In genomic region chr15:39628131-39628482, GRCh38 we compare ENCODE assay signal across 10 cellular contexts. TPM values are rescaled to one million over a fixed set of nuclear protein-coding genes. Genes with fewer than 3 reads are reported as not detected.
A peak's percentile ranks its signal among the peaks of the same experiment; 100 is the strongest.
DNase-seq lines count a peak whose midpoint lies in the region; ATAC-seq, FAIRE-seq and TF ChIP-seq lines count a peak whose summit lies in the region.
"Had no signal": no experiment of that assay in that cellular context is flagged by ENCODE, and none has a peak within 500 bp of the region (broad histone marks: within the 10 kb centered on the region; RNA-seq: fewer than 3 reads in every experiment).

No MANE protein-coding gene starts in this region.

- no peak overlapping the region for H3K4me3 Mint-ChIP-seq in activated CD4-positive, alpha-beta memory T cell treated with anti-CD3 and anti-CD28 coated beads, Interleukin-2, amount 10 ng/mL, durations not matched to agents 7 days and 5 days
- no peak overlapping the region for H3K4me3 Mint-ChIP-seq in activated CD4-positive, alpha-beta memory T cell treated with anti-CD3 and anti-CD28 coated beads for 36 hours
- H3K4me3 Mint-ChIP-seq in immature natural killer cell = peak overlapping the region; percentile 72 to 93 (median 88)
- peak overlapping the region; percentile 4 for H3K4me3 Mint-ChIP-seq in stimulated activated effector memory CD8-positive, alpha-beta T cell treated with anti-CD3 and anti-CD28 coated beads, Interleukin-12 subunit alpha, Interleukin-12 subunit beta, amount 100 ng/mL, for 72 hours

- peak overlapping the region; percentile 99 for H3K27ac Mint-ChIP-seq in activated CD4-positive, alpha-beta memory T cell treated with anti-CD3 and anti-CD28 coated beads, Interleukin-2, amount 10 ng/mL, durations not matched to agents 7 days and 5 days
- no peak overlapping the region for H3K27ac Mint-ChIP-seq in activated CD4-positive, alpha-beta memory T cell treated with anti-CD3 and anti-CD28 coated beads for 36 hours
- H3K27ac Mint-ChIP-seq in immature natural killer cell = peak overlapping the region; percentile 99 to 100 (median 100)
- H3K27ac Mint-ChIP-seq in stimulated activated effector memory CD8-positive, alpha-beta T cell treated with anti-CD3 and anti-CD28 coated beads, Interleukin-12 subunit alpha, Interleukin-12 subunit beta, amount 100 ng/mL, for 72 hours = peak overlapping the region; percentile 17

- no peak for FAIRE-seq in bronchial epithelial cell (lab: Jason Lieb, UNC)

- POLR2A ChIA-PET in activated CD4-positive, alpha-beta memory T cell treated with anti-CD3 and anti-CD28 coated beads, Interleukin-2, amount 10 ng/mL, durations not matched to agents 7 days and 5 days (lab: Charles Lee) = interaction anchor here (1.4 kb wide), 2 partner anchors 933 to 976 kb away, joined by 3 to 4 read pairs; no protein-coding TSS in a partner anchor
- POLR2A ChIA-PET in activated CD4-positive, alpha-beta memory T cell treated with anti-CD3 and anti-CD28 coated beads for 36 hours (lab: Charles Lee) = interaction anchor here (1.0 kb wide), 1 partner anchor 305 kb away, joined by 3 read pairs; no protein-coding TSS in a partner anchor

- peak; percentile 23 for TF ChIP-seq CTCF in bronchial epithelial cell (IDR thresholded peaks at IDR 0.05; ENCODE audit: insufficient read depth, low read length, severe bottlenecking)

- CTCF ChIA-PET in activated CD4-positive, alpha-beta memory T cell treated with anti-CD3 and anti-CD28 coated beads, Interleukin-2, amount 10 ng/mL, durations not matched to agents 7 days and 5 days (lab: Charles Lee) = interaction anchor here (1.6 kb wide), 1 partner anchor 130 kb away, joined by 3 read pairs; no protein-coding TSS in a partner anchor
- CTCF ChIA-PET in activated CD4-positive, alpha-beta memory T cell treated with anti-CD3 and anti-CD28 coated beads for 36 hours (lab: Charles Lee) = interaction anchor here (1.2 to 3.5 kb wide), 3 partner anchors 16 to 128 kb away, joined by 3 to 20 read pairs (median 3); partner anchors contain the start of gene THBS1

- peaks cover 84% of the 10 kb centered on the region for H3K4me1 Mint-ChIP-seq in activated CD4-positive, alpha-beta memory T cell treated with anti-CD3 and anti-CD28 coated beads, Interleukin-2, amount 10 ng/mL, durations not matched to agents 7 days and 5 days
- H3K4me1 Mint-ChIP-seq in activated CD4-positive, alpha-beta memory T cell treated with anti-CD3 and anti-CD28 coated beads for 36 hours (ENCODE audit: low read depth) = peaks cover 77% of the 10 kb centered on the region
- peaks cover 85 to 90% of the 10 kb centered on the region in 2 donors for H3K4me1 Mint-ChIP-seq in immature natural killer cell
- peaks cover 82% of the 10 kb centered on the region for H3K4me1 Mint-ChIP-seq in stimulated activated effector memory CD8-positive, alpha-beta T cell treated with anti-CD3 and anti-CD28 coated beads, Interleukin-12 subunit alpha, Interleukin-12 subunit beta, amount 100 ng/mL, for 72 hours

- H3K9me3 Mint-ChIP-seq in activated CD4-positive, alpha-beta memory T cell treated with anti-CD3 and anti-CD28 coated beads, Interleukin-2, amount 10 ng/mL, durations not matched to agents 7 days and 5 days = peaks cover 11% of the 10 kb centered on the region
- peaks cover 6% of the 10 kb centered on the region for H3K9me3 Mint-ChIP-seq in activated CD4-positive, alpha-beta memory T cell treated with anti-CD3 and anti-CD28 coated beads for 36 hours
- H3K9me3 Mint-ChIP-seq in immature natural killer cell = peaks cover 0 to 5% (median 2%) of the 10 kb centered on the region in 6 donors
- H3K9me3 Mint-ChIP-seq in stimulated activated effector memory CD8-positive, alpha-beta T cell treated with anti-CD3 and anti-CD28 coated beads, Interleukin-12 subunit alpha, Interleukin-12 subunit beta, amount 100 ng/mL, for 72 hours = no peaks in the 10 kb centered on the region

- no peaks in the 10 kb centered on the region for H3K36me3 ChIP-seq in bronchial epithelial cell (ENCODE audit: control insufficient read depth, insufficient read depth, low read length)
- H3K36me3 ChIP-seq: breast epithelium had no signal

- intact Hi-C loops in activated CD4-positive, alpha-beta memory T cell treated with anti-CD3 and anti-CD28 coated beads for 36 hours (cut with micrococcal nuclease) = loop anchor here (2.0 to 5.0 kb wide), 3 partner anchors 201 to 1065 kb away; partner anchors contain the start of gene GPR176
- intact Hi-C loops in posterior cingulate gyrus (cut with DNase I) = no loop called here

- H3K27me3 Mint-ChIP-seq in activated CD4-positive, alpha-beta memory T cell treated with anti-CD3 and anti-CD28 coated beads, Interleukin-2, amount 10 ng/mL, durations not matched to agents 7 days and 5 days = no peaks in the 10 kb centered on the region
- H3K27me3 Mint-ChIP-seq in activated CD4-positive, alpha-beta memory T cell treated with anti-CD3 and anti-CD28 coated beads for 36 hours = no peaks in the 10 kb centered on the region
- peaks cover 14 to 20% (median 15%) of the 10 kb centered on the region in 3 donors for H3K27me3 Mint-ChIP-seq in immature natural killer cell (ENCODE audit: low read depth in 3 of 3)

- no peak overlapping the region for H3K4me3 ChIP-seq in bronchial epithelial cell (ENCODE audit: low read depth, low read length)
- H3K4me3 ChIP-seq: breast epithelium had no signal

- H3K36me3 Mint-ChIP-seq in activated CD4-positive, alpha-beta memory T cell treated with anti-CD3 and anti-CD28 coated beads, Interleukin-2, amount 10 ng/mL, durations not matched to agents 7 days and 5 days (ENCODE audit: low read depth) = peaks cover 49% of the 10 kb centered on the region
- peaks cover 11% of the 10 kb centered on the region for H3K36me3 Mint-ChIP-seq in activated CD4-positive, alpha-beta memory T cell treated with anti-CD3 and anti-CD28 coated beads for 36 hours
- peaks cover 3 to 8% (median 4%) of the 10 kb centered on the region in 3 donors for H3K36me3 Mint-ChIP-seq in immature natural killer cell
- peaks cover 9% of the 10 kb centered on the region for H3K36me3 Mint-ChIP-seq in stimulated activated effector memory CD8-positive, alpha-beta T cell treated with anti-CD3 and anti-CD28 coated beads, Interleukin-12 subunit alpha, Interleukin-12 subunit beta, amount 100 ng/mL, for 72 hours

- ATAC-seq in stimulated activated effector memory CD8-positive, alpha-beta T cell treated with anti-CD3 and anti-CD28 coated beads, Interleukin-12 subunit alpha, Interleukin-12 subunit beta, amount 100 ng/mL, for 72 hours = no peak

- no peaks in the 10 kb centered on the region for H3K27me3 ChIP-seq in bronchial epithelial cell (ENCODE audit: control insufficient read depth, insufficient read depth, low read length)
- H3K27me3 ChIP-seq: breast epithelium had no signal

- no peak for DNase-seq in activated CD4-positive, alpha-beta memory T cell treated with anti-CD3 and anti-CD28 coated beads, Interleukin-2, amount 10 ng/mL, durations not matched to agents 7 days and 5 days
- DNase-seq in activated CD4-positive, alpha-beta memory T cell treated with anti-CD3 and anti-CD28 coated beads for 36 hours = no peak
- DNase-seq in bronchial epithelial cell (ENCODE audit: low read depth) (no peak), immature natural killer cell (no peak), kidney glomerular epithelial cell (lab: John Stamatoyannopoulos, UW) (no peak), posterior cingulate gyrus (no peak), NCI-H1694 treated with DMSO at 0.1 percent for 48 hours (lab: John Stamatoyannopoulos, UW) (no peak)
- no peak for DNase-seq in stimulated activated effector memory CD8-positive, alpha-beta T cell treated with anti-CD3 and anti-CD28 coated beads, Interleukin-12 subunit alpha, Interleukin-12 subunit beta, amount 100 ng/mL, for 72 hours (ENCODE audit: low spot score in 2 of 2)
- DNase-seq: SIG-M5 had no signal

RNA-seq across cellular contexts. Expression of gene THBS1, which starts 47.2 kb away (rescaled TPM):
- 1 to 10 TPM; 1.2 to 1.5 TPM for total RNA-seq in activated CD4-positive, alpha-beta memory T cell treated with anti-CD3 and anti-CD28 coated beads, Interleukin-2, amount 10 ng/mL, durations not matched to agents 7 days and 5 days
- total RNA-seq in activated CD4-positive, alpha-beta memory T cell treated with anti-CD3 and anti-CD28 coated beads for 36 hours = 1 to 10 TPM in 1 of 2 experiments, under 1 TPM in 1; 0.93 to 1.8 TPM
- total RNA-seq in bronchial epithelial cell = 37.8 and 162 TPM in 2 replicates
- 10 to 100 TPM in 1 of 3 donors, 1 to 10 TPM in 2; 2.2 to 11.4 (median 9.2) TPM for polyA plus RNA-seq in immature natural killer cell

Comparison
In these comparisons a context has a peak if more than half of its experiments do, and no peak if none do; other contexts are left out.
1. H3K4me3 Mint-ChIP-seq: peak in immature natural killer cell (5 of 5) and stimulated activated effector memory CD8-positive, alpha-beta T cell treated with anti-CD3 and anti-CD28 coated beads, Interleukin-12 subunit alpha, Interleukin-12 subunit beta, amount 100 ng/mL, for 72 hours (single experiment); none in activated CD4-positive, alpha-beta memory T cell treated with anti-CD3 and anti-CD28 coated beads, Interleukin-2, amount 10 ng/mL, durations not matched to agents 7 days and 5 days (single experiment) and activated CD4-positive, alpha-beta memory T cell treated with anti-CD3 and anti-CD28 coated beads for 36 hours (single experiment).
2. RNA of gene THBS1, which starts 47.2 kb away (total RNA-seq): 37.8 to 162 TPM in bronchial epithelial cell; 0.93 to 1.8 TPM in activated CD4-positive, alpha-beta memory T cell treated with anti-CD3 and anti-CD28 coated beads for 36 hours and 1.2 to 1.5 TPM in activated CD4-positive, alpha-beta memory T cell treated with anti-CD3 and anti-CD28 coated beads, Interleukin-2, amount 10 ng/mL, durations not matched to agents 7 days and 5 days; every median in the first group is over 10 times any median in the second.